Comparison of ENCODE assay signal across 14 cellular contexts in genomic region chr3:105691053-105691452, GRCh38.
A peak's percentile ranks its signal among the peaks of the same experiment; 100 is the strongest.
DNase-seq lines count a peak whose midpoint lies in the region; ATAC-seq and TF ChIP-seq lines count a peak whose summit lies in the region.
"Had no signal": no experiment of that assay in that cellular context is flagged by ENCODE, and none has a peak within 500 bp of the region (broad histone marks: within the 10 kb centered on the region; RNA-seq: fewer than 3 reads in every experiment).

No MANE protein-coding gene starts in this region.

- H2BK20ac ChIP-seq in IMR-90 (ENCODE audit: low read depth, low read length), result no peak overlapping the region

- no peaks in the 10 kb centered on the region; a peak in 1 of 4 replicates for H3K79me1 ChIP-seq in IMR-90 (ENCODE audit: low read depth in 1 of 2, low read length in 2 of 2)

- H3K27ac ChIP-seq in right atrium auricular region, result no peak overlapping the region
- no peak overlapping the region for H3K27ac ChIP-seq in IMR-90 (ENCODE audit: insufficient read depth, low read length)
- H3K27ac ChIP-seq in left ventricle myocardium inferior (replicated peaks), result peak overlapping the region; percentile 47
- H3K27ac ChIP-seq in mammary epithelial cell (ENCODE audit: insufficient read depth, low read depth, low read length), result no peak overlapping the region
- H3K27ac ChIP-seq: BLaER1 treated with 17β-estradiol and CSF1 and Interleukin-3, amounts not matched to agents 10 nM and 100 nM had no signal

- CTCF ChIA-PET in IMR-90 (lab: Yijun Ruan, JAX) (interaction anchor here (1.3 kb wide), 1 partner anchor 1171 kb away, joined by 4 read pairs; no protein-coding TSS in a partner anchor), mammary epithelial cell (lab: Charles Lee; ENCODE audit: low non-redundant PET) (no interaction called here)

- no peak overlapping the region for H3K56ac ChIP-seq in IMR-90 (ENCODE audit: extremely low read depth, insufficient read depth, low read length)

- H2AFZ ChIP-seq in IMR-90 (replicated peaks; ENCODE audit: low read length, poor library complexity) (no peak overlapping the region), mammary epithelial cell (ENCODE audit: low read depth, low read length) (no peak overlapping the region)

- H4K20me1 ChIP-seq in IMR-90 (ENCODE audit: insufficient read depth, low read length), result no peaks in the 10 kb centered on the region
- H4K20me1 ChIP-seq in mammary epithelial cell (ENCODE audit: insufficient read depth, low read length), result no peaks in the 10 kb centered on the region
- H4K20me1 ChIP-seq: BLaER1 treated with 17β-estradiol and CSF1 and Interleukin-3, amounts not matched to agents 10 nM and 100 nM had no signal

- H2AK9ac ChIP-seq in IMR-90 (replicated peaks; ENCODE audit: low read depth, low read length, poor library complexity), result no peak overlapping the region

- no peak overlapping the region for H4K91ac ChIP-seq in IMR-90 (ENCODE audit: insufficient read depth, low read depth, low read length)

- in situ Hi-C loops in IMR-90 (cut with MboI; ENCODE audit: low sequenced_read_pairs), result loop anchor here (10.0 kb wide), 2 partner anchors 914 to 1364 kb away; no protein-coding TSS in a partner anchor
- in situ Hi-C loops in astrocyte of the cerebellum (cut with HindIII; ENCODE audit: low sequenced_read_pairs), result no loop called here
- in situ Hi-C loops in mammary epithelial cell (cut with MboI; ENCODE audit: low sequenced_read_pairs in 2 of 2), result loop anchor here (25.0 kb wide), 2 partner anchors 921 to 1371 kb away; no protein-coding TSS in a partner anchor

- H3K4me2 ChIP-seq in IMR-90 (ENCODE audit: low read depth, low read length) (no peak overlapping the region), mammary epithelial cell (ENCODE audit: insufficient read depth, low read depth, low read length) (no peak overlapping the region)
- H3K4me2 ChIP-seq: BLaER1 treated with 17β-estradiol and CSF1 and Interleukin-3, amounts not matched to agents 10 nM and 100 nM had no signal

- no peak overlapping the region for H2BK5ac ChIP-seq in IMR-90 (ENCODE audit: low read depth, low read length, poor library complexity, severe bottlenecking)

- H3K9me3 ChIP-seq in right atrium auricular region, result no peaks in the 10 kb centered on the region
- H3K9me3 ChIP-seq in IMR-90 (ENCODE audit: control insufficient read depth, insufficient read depth, low read length), result no peaks in the 10 kb centered on the region
- H3K9me3 ChIP-seq in left ventricle myocardium inferior (replicated peaks), result no peaks in the 10 kb centered on the region
- no peaks in the 10 kb centered on the region for H3K9me3 ChIP-seq in mammary epithelial cell (replicated peaks; ENCODE audit: insufficient read depth, low read length)
- H3K9me3 ChIP-seq: BLaER1 treated with 17β-estradiol and CSF1 and Interleukin-3, amounts not matched to agents 10 nM and 100 nM had no signal

- BruUV-seq in IMR-90 (replicated peaks; lab: Mats Ljungman, UMichigan) (no TSS peak), mammary epithelial cell (replicated peaks; lab: Mats Ljungman, UMichigan) (no TSS peak)

- no peak for TF ChIP-seq RAD21 in IMR-90 (IDR thresholded peaks at IDR 0.05; ENCODE audit: low read length)

- DNase-seq in Right ventricle myocardium superior (no peak), right atrium auricular region (ENCODE audit: low spot score) (no peak), IMR-90 (peak; percentile 6), astrocyte of the cerebellum (ENCODE audit: low read depth) (peak; percentile 4), left ventricle myocardium inferior (no peak), mammary epithelial cell (no peak)
- no peak for DNase-seq in activated CD4-positive, alpha-beta T cell treated with anti-CD3 and anti-CD28 coated beads, Interleukin-2, amount 50 U/mL, for 48 hours
- DNase-seq: 8988T; CD4-positive, CD25-positive, alpha-beta regulatory T cell; DMS53 had no signal

- H2BK15ac ChIP-seq in IMR-90 (ENCODE audit: low read depth, low read length), result no peak overlapping the region

- dilution Hi-C loops in IMR-90 (cut with HindIII; ENCODE audit: low sequenced_read_pairs, unreplicated experiment) (no loop called here), mammary epithelial cell (cut with HindIII; ENCODE audit: low sequenced_read_pairs) (no loop called here)

- H3K4me3 ChIP-seq in right atrium auricular region (no peak overlapping the region), IMR-90 (ENCODE audit: insufficient read depth, low read depth, low read length) (no peak overlapping the region), astrocyte of the cerebellum (ENCODE audit: low read depth, low read length) (no peak overlapping the region), left ventricle myocardium inferior (no peak overlapping the region), mammary epithelial cell (replicated peaks in 1 of 3; ENCODE audit: insufficient read depth in 1 of 3, low read depth in 2 of 3, low read length in 3 of 3) (no peak overlapping the region)
- H3K4me3 ChIP-seq: BLaER1 treated with 17β-estradiol and CSF1 and Interleukin-3, amounts not matched to agents 10 nM and 100 nM; GM12878 had no signal

- POLR2A ChIA-PET in IMR-90 (lab: Charles Lee; ENCODE audit: unreplicated experiment), result no interaction called here

- H3K27me3 ChIP-seq in right atrium auricular region, result no peaks in the 10 kb centered on the region
- no peaks in the 10 kb centered on the region for H3K27me3 ChIP-seq in IMR-90 (ENCODE audit: control insufficient read depth, insufficient read depth, low read length)
- no peaks in the 10 kb centered on the region for H3K27me3 ChIP-seq in left ventricle myocardium inferior (ENCODE audit: low read depth)
- no peaks in the 10 kb centered on the region for H3K27me3 ChIP-seq in mammary epithelial cell (ENCODE audit: insufficient read depth, low read length)
- H3K27me3 ChIP-seq: BLaER1 treated with 17β-estradiol and CSF1 and Interleukin-3, amounts not matched to agents 10 nM and 100 nM had no signal

- no peak overlapping the region for H4K8ac ChIP-seq in IMR-90 (ENCODE audit: low read depth in 2 of 2, low read length in 2 of 2)

- H3K14ac ChIP-seq in IMR-90 (replicated peaks; ENCODE audit: low read depth, low read length), result no peak overlapping the region

- no peak overlapping the region for H3K4ac ChIP-seq in IMR-90 (ENCODE audit: low read depth, low read length)

- H3K23ac ChIP-seq in IMR-90 (ENCODE audit: low read depth, low read length), result no peak overlapping the region

- no peak overlapping the region for H4K5ac ChIP-seq in IMR-90 (ENCODE audit: low read depth, low read length)

- no peaks in the 10 kb centered on the region for H3K9me1 ChIP-seq in IMR-90 (ENCODE audit: insufficient read depth, low read length)

- H2AK5ac ChIP-seq in IMR-90 (ENCODE audit: low read depth, low read length), result no peak overlapping the region

- H3K36me3 ChIP-seq in right atrium auricular region (peaks cover 8% of the 10 kb centered on the region), IMR-90 (ENCODE audit: control insufficient read depth, insufficient read depth, low read length) (peaks cover 4% of the 10 kb centered on the region; the same call in 1 of the 2 replicates), left ventricle myocardium inferior (peaks cover 31% of the 10 kb centered on the region), mammary epithelial cell (ENCODE audit: insufficient read depth, low read length) (peaks cover 6% of the 10 kb centered on the region)

- H3K9ac ChIP-seq in IMR-90 (ENCODE audit: low read depth, low read length), result no peak overlapping the region
- H3K9ac ChIP-seq in mammary epithelial cell (ENCODE audit: insufficient read depth, low read length), result no peak overlapping the region
- H3K9ac ChIP-seq: BLaER1 treated with 17β-estradiol and CSF1 and Interleukin-3, amounts not matched to agents 10 nM and 100 nM had no signal

- no peak overlapping the region for H2BK120ac ChIP-seq in IMR-90 (ENCODE audit: low read depth, low read length)

- TF ChIP-seq POLR2A in IMR-90 (IDR thresholded peaks at IDR 0.05; ENCODE audit: low read depth, low read length), result no peak

- H3K4me1 ChIP-seq in right atrium auricular region, result peaks cover 0 to 10% of the 10 kb centered on the region in 2 donors
- H3K4me1 ChIP-seq in IMR-90 (ENCODE audit: control insufficient read depth, insufficient read depth, low read length), result peaks cover 2% of the 10 kb centered on the region; the same call in 1 of the 2 replicates
- peaks cover 58% of the 10 kb centered on the region for H3K4me1 ChIP-seq in left ventricle myocardium inferior
- no peaks in the 10 kb centered on the region for H3K4me1 ChIP-seq in mammary epithelial cell (ENCODE audit: insufficient read depth, low read length)
- H3K4me1 ChIP-seq: BLaER1 treated with 17β-estradiol and CSF1 and Interleukin-3, amounts not matched to agents 10 nM and 100 nM had no signal

- H3K79me2 ChIP-seq in mammary epithelial cell (ENCODE audit: insufficient read depth, low read length), result no peaks in the 10 kb centered on the region

- intact Hi-C loops in Right ventricle myocardium superior (cut with DNase I) (no loop called here), IMR-90 (cut with micrococcal nuclease) (no loop called here), left ventricle myocardium inferior (cut with micrococcal nuclease) (loop anchor here (10.0 kb wide), 1 partner anchor 174 kb away; the partner anchor contains the start of gene CBLB), mammary epithelial cell (cut with micrococcal nuclease) (no loop called here)

- no peak for TF ChIP-seq CTCF in right atrium auricular region (IDR thresholded peaks at IDR 0.05)
- no peak for TF ChIP-seq CTCF in IMR-90 (conservative IDR thresholded peaks at IDR 0.05; ENCODE audit: low read depth, low read length)
- no peak for TF ChIP-seq CTCF in astrocyte of the cerebellum (IDR thresholded peaks at IDR 0.05; ENCODE audit: low read depth, low read length, missing control alignments)
- TF ChIP-seq CTCF in left ventricle myocardium inferior (IDR thresholded peaks at IDR 0.05; ENCODE audit: borderline replicate concordance), result no peak
- TF ChIP-seq CTCF in mammary epithelial cell (conservative IDR thresholded peaks at IDR 0.05 in 1 of 2, IDR thresholded peaks at IDR 0.05 in 1 of 2; ENCODE audit: extremely low read depth in 1 of 2, insufficient read depth in 1 of 2, low read depth in 1 of 2, low read length in 2 of 2), result no peak

- no peak overlapping the region for H3K18ac ChIP-seq in IMR-90 (ENCODE audit: low read depth, low read length)

- peak; percentile 44 for ATAC-seq in Right ventricle myocardium superior (ENCODE audit: poor library complexity)
- no peak for ATAC-seq in IMR-90 (ENCODE audit: low read depth)
- no peak for ATAC-seq in HG02970 (IDR thresholded peaks at IDR 0.05; ENCODE audit: low FRiP score, unreplicated experiment)
- ATAC-seq: GM12878, HCT116 had no signal

TF ChIP-seq in IMR-90, 13 proteins besides CTCF, POLR2A, EP300 and RAD21 (continues in another document):
- TF ChIP-seq BHLHE40 (IDR thresholded peaks at IDR 0.05; ENCODE audit: low read depth, low read length), result no peak
- no peak for TF ChIP-seq CEBPB (IDR thresholded peaks at IDR 0.05; ENCODE audit: low read depth, low read length)
- no peak for TF ChIP-seq RCOR1 (IDR thresholded peaks at IDR 0.05; ENCODE audit: insufficient replicate concordance, low read length)
- no peak for TF ChIP-seq FOS (IDR thresholded peaks at IDR 0.05; ENCODE audit: low read depth, low read length)
- no peak for TF ChIP-seq NFE2L2 (IDR thresholded peaks at IDR 0.05; ENCODE audit: low read depth, low read length)
- TF ChIP-seq MAZ (IDR thresholded peaks at IDR 0.05; ENCODE audit: borderline replicate concordance, low read depth, low read length), result no peak
- no peak for TF ChIP-seq MXI1 (IDR thresholded peaks at IDR 0.05; ENCODE audit: borderline replicate concordance, low read depth, low read length)

Comparison
In these comparisons a context has a peak if more than half of its experiments do, and no peak if none do; other contexts are left out.
1. DNase-seq: peak in IMR-90 (single experiment) and astrocyte of the cerebellum (single experiment); none in Right ventricle myocardium superior (single experiment), right atrium auricular region (single experiment), left ventricle myocardium inferior (single experiment), activated CD4-positive, alpha-beta T cell treated with anti-CD3 and anti-CD28 coated beads, Interleukin-2, amount 50 U/mL, for 48 hours (0 of 2) and mammary epithelial cell (single experiment).